1 cellular context compared by ENCODE assay signal in the genomic region with DNA sequence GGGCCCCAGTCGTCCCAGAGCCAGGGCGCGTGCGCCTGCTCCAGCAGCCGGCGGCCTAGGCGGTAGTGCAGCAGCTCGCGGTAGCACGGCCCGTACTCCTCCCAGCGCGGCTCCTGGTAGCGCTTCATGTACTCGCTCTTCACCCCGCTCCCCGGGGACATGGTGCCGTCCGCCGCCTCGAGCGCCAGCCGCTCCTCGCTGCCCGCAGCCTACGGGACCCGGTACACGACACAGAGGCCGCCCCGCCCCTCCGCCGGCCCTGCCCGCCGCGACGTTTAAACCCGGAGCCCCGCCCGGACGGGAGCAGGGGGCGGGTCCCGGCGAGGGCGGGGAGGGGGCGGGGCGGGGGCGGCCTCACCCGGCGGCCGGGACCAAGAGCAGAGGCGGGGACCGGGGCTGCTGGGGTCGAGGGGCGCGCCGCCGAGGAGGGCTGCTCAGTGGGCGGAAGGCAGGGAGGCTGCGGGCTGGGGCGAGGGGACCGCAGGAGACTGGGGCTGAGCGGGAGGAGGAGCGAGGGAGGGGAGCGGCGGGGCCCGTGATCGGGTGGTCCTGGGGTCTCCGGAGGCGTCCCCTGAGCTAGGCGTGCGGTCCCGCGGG.
A peak's percentile ranks its signal among the peaks of the same experiment; 100 is the strongest.
TF ChIP-seq lines count a peak whose summit lies in the region.

No MANE protein-coding gene starts in this region.

TF ChIP-seq in H1, 55 proteins besides CTCF, POLR2A, EP300 and RAD21 (continued from another document):
- TF ChIP-seq SP2 (IDR thresholded peaks at IDR 0.05; ENCODE audit: low read length) (no peak), HDAC2 (IDR thresholded peaks at IDR 0.05; ENCODE audit: borderline replicate concordance in 1 of 2, low read depth in 2 of 2, low read length in 2 of 2) (0 out of 4 replicates have a peak, but pooled peaks of 1 of the 2 experiments have one; percentile 3), MAFK (IDR thresholded peaks at IDR 0.05; ENCODE audit: low read depth, low read length) (no peak), NRF1 (IDR thresholded peaks at IDR 0.05; ENCODE audit: low read depth, low read length) (peak; percentile 30; the same call in 1 of the 2 replicates), NANOG (IDR thresholded peaks at IDR 0.05; ENCODE audit: insufficient read depth, low read depth, low read length, poor library complexity, severe bottlenecking) (no peak), TEAD4 (IDR thresholded peaks at IDR 0.05; ENCODE audit: low read depth, low read length) (no peak), SP1 (IDR thresholded peaks at IDR 0.05; ENCODE audit: low read depth, low read length) (no peak), SP4 (IDR thresholded peaks at IDR 0.05; ENCODE audit: low read length) (peak; percentile 20; the same call in 1 of the 2 replicates), JUN (IDR thresholded peaks at IDR 0.05; ENCODE audit: low read depth, low read length) (no peak), BCL11A (IDR thresholded peaks at IDR 0.05; ENCODE audit: low read depth in 2 of 2, low read length in 2 of 2) (no peak), EZH2 (IDR thresholded peaks at IDR 0.05; ENCODE audit: low read depth, low read length, severe bottlenecking) (no peak), FOSL1 (IDR thresholded peaks at IDR 0.05; ENCODE audit: insufficient read depth, low read depth, low read length) (no peak), KDM5A (IDR thresholded peaks at IDR 0.05; ENCODE audit: low read length) (no peak), SUZ12 (IDR thresholded peaks at IDR 0.05; ENCODE audit: low read length) (0 out of 2 replicates have a peak, but pooled peaks have one; percentile 11), POLR2AphosphoS5 (IDR thresholded peaks at IDR 0.05; ENCODE audit: low read depth, low read length) (peak; percentile 27; the same call in 1 of the 2 replicates), YY1 (IDR thresholded peaks at IDR 0.05; ENCODE audit: low read depth, low read length) (no peak), JUND (IDR thresholded peaks at IDR 0.05; ENCODE audit: low read length) (no peak), TBP (IDR thresholded peaks at IDR 0.05; ENCODE audit: low read depth, low read length) (0 out of 2 replicates have a peak, but pooled peaks have one; percentile 14), HDAC6 (IDR thresholded peaks at IDR 0.05; ENCODE audit: low read depth, low read length) (no peak), CEBPB (IDR thresholded peaks at IDR 0.05; ENCODE audit: low read depth, low read length) (no peak), SIN3A (conservative IDR thresholded peaks at IDR 0.05 in 1 of 2, IDR thresholded peaks at IDR 0.05 in 1 of 2; ENCODE audit: low read depth in 1 of 2, low read length in 2 of 2) (0 out of 4 replicates have a peak, but pooled peaks of 1 of the 2 experiments have one; percentile 16), EGR1 (IDR thresholded peaks at IDR 0.05; ENCODE audit: borderline replicate concordance, low read depth, low read length) (no peak), KDM4A (IDR thresholded peaks at IDR 0.05; ENCODE audit: low read depth, low read length, severe bottlenecking) (peak; percentile 77), RBBP5 (IDR thresholded peaks at IDR 0.05; ENCODE audit: borderline replicate concordance, low read depth, low read length) (no peak; the same call in 1 of the 2 replicates), GABPA (IDR thresholded peaks at IDR 0.05; ENCODE audit: borderline replicate concordance, insufficient read depth, low read length) (no peak), CHD2 (IDR thresholded peaks at IDR 0.05; ENCODE audit: low read length) (no peak), CREB1 (IDR thresholded peaks at IDR 0.05) (no peak), SIX5 (IDR thresholded peaks at IDR 0.05; ENCODE audit: low read depth, low read length) (no peak), BRCA1 (IDR thresholded peaks at IDR 0.05; ENCODE audit: low read depth, low read length) (no peak), ZNF274 (IDR thresholded peaks at IDR 0.05; ENCODE audit: borderline replicate concordance, extremely low read depth, low read length) (no peak)
- TF ChIP-seq, protein P1, sequence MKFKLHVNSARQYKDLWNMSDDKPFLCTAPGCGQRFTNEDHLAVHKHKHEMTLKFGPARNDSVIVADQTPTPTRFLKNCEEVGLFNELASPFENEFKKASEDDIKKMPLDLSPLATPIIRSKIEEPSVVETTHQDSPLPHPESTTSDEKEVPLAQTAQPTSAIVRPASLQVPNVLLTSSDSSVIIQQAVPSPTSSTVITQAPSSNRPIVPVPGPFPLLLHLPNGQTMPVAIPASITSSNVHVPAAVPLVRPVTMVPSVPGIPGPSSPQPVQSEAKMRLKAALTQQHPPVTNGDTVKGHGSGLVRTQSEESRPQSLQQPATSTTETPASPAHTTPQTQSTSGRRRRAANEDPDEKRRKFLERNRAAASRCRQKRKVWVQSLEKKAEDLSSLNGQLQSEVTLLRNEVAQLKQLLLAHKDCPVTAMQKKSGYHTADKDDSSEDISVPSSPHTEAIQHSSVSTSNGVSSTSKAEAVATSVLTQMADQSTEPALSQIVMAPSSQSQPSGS (IDR thresholded peaks at IDR 0.05; ENCODE audit: low read length): no peak
- TF ChIP-seq, protein P2, sequence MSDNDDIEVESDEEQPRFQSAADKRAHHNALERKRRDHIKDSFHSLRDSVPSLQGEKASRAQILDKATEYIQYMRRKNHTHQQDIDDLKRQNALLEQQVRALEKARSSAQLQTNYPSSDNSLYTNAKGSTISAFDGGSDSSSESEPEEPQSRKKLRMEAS (IDR thresholded peaks at IDR 0.05): peak; percentile 39; the same call in 1 of the 2 replicates
- TF ChIP-seq, protein P3, sequence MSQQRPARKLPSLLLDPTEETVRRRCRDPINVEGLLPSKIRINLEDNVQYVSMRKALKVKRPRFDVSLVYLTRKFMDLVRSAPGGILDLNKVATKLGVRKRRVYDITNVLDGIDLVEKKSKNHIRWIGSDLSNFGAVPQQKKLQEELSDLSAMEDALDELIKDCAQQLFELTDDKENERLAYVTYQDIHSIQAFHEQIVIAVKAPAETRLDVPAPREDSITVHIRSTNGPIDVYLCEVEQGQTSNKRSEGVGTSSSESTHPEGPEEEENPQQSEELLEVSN (IDR thresholded peaks at IDR 0.05): no peak; the same call in 1 of the 2 replicates
- TF ChIP-seq, protein P4, sequence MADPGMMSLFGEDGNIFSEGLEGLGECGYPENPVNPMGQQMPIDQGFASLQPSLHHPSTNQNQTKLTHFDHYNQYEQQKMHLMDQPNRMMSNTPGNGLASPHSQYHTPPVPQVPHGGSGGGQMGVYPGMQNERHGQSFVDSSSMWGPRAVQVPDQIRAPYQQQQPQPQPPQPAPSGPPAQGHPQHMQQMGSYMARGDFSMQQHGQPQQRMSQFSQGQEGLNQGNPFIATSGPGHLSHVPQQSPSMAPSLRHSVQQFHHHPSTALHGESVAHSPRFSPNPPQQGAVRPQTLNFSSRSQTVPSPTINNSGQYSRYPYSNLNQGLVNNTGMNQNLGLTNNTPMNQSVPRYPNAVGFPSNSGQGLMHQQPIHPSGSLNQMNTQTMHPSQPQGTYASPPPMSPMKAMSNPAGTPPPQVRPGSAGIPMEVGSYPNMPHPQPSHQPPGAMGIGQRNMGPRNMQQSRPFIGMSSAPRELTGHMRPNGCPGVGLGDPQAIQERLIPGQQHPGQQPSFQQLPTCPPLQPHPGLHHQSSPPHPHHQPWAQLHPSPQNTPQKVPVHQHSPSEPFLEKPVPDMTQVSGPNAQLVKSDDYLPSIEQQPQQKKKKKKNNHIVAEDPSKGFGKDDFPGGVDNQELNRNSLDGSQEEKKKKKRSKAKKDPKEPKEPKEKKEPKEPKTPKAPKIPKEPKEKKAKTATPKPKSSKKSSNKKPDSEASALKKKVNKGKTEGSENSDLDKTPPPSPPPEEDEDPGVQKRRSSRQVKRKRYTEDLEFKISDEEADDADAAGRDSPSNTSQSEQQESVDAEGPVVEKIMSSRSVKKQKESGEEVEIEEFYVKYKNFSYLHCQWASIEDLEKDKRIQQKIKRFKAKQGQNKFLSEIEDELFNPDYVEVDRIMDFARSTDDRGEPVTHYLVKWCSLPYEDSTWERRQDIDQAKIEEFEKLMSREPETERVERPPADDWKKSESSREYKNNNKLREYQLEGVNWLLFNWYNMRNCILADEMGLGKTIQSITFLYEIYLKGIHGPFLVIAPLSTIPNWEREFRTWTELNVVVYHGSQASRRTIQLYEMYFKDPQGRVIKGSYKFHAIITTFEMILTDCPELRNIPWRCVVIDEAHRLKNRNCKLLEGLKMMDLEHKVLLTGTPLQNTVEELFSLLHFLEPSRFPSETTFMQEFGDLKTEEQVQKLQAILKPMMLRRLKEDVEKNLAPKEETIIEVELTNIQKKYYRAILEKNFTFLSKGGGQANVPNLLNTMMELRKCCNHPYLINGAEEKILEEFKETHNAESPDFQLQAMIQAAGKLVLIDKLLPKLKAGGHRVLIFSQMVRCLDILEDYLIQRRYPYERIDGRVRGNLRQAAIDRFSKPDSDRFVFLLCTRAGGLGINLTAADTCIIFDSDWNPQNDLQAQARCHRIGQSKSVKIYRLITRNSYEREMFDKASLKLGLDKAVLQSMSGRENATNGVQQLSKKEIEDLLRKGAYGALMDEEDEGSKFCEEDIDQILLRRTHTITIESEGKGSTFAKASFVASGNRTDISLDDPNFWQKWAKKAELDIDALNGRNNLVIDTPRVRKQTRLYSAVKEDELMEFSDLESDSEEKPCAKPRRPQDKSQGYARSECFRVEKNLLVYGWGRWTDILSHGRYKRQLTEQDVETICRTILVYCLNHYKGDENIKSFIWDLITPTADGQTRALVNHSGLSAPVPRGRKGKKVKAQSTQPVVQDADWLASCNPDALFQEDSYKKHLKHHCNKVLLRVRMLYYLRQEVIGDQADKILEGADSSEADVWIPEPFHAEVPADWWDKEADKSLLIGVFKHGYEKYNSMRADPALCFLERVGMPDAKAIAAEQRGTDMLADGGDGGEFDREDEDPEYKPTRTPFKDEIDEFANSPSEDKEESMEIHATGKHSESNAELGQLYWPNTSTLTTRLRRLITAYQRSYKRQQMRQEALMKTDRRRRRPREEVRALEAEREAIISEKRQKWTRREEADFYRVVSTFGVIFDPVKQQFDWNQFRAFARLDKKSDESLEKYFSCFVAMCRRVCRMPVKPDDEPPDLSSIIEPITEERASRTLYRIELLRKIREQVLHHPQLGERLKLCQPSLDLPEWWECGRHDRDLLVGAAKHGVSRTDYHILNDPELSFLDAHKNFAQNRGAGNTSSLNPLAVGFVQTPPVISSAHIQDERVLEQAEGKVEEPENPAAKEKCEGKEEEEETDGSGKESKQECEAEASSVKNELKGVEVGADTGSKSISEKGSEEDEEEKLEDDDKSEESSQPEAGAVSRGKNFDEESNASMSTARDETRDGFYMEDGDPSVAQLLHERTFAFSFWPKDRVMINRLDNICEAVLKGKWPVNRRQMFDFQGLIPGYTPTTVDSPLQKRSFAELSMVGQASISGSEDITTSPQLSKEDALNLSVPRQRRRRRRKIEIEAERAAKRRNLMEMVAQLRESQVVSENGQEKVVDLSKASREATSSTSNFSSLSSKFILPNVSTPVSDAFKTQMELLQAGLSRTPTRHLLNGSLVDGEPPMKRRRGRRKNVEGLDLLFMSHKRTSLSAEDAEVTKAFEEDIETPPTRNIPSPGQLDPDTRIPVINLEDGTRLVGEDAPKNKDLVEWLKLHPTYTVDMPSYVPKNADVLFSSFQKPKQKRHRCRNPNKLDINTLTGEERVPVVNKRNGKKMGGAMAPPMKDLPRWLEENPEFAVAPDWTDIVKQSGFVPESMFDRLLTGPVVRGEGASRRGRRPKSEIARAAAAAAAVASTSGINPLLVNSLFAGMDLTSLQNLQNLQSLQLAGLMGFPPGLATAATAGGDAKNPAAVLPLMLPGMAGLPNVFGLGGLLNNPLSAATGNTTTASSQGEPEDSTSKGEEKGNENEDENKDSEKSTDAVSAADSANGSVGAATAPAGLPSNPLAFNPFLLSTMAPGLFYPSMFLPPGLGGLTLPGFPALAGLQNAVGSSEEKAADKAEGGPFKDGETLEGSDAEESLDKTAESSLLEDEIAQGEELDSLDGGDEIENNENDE (IDR thresholded peaks at IDR 0.05; ENCODE audit: insufficient replicate concordance, low read length): no peak
- TF ChIP-seq, protein P5, sequence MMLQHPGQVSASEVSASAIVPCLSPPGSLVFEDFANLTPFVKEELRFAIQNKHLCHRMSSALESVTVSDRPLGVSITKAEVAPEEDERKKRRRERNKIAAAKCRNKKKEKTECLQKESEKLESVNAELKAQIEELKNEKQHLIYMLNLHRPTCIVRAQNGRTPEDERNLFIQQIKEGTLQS (IDR thresholded peaks at IDR 0.05; ENCODE audit: insufficient read depth, low read depth, low read length): no peak
- TF ChIP-seq, protein P6, sequence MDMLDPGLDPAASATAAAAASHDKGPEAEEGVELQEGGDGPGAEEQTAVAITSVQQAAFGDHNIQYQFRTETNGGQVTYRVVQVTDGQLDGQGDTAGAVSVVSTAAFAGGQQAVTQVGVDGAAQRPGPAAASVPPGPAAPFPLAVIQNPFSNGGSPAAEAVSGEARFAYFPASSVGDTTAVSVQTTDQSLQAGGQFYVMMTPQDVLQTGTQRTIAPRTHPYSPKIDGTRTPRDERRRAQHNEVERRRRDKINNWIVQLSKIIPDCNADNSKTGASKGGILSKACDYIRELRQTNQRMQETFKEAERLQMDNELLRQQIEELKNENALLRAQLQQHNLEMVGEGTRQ (IDR thresholded peaks at IDR 0.05; ENCODE audit: low read length): no peak
